In genomic region chr6:127120787-127121636, GRCh38 we compare ENCODE assay signal across 8 cellular contexts. TPM values are rescaled to one million over a fixed set of nuclear protein-coding genes. Genes with fewer than 3 reads are reported as not detected.
DNase-seq lines count a peak whose midpoint lies in the region; ATAC-seq, FAIRE-seq and TF ChIP-seq lines count a peak whose summit lies in the region.

No MANE protein-coding gene starts in this region.

- H3K27me3 ChIP-seq in stomach = peaks cover 10 to 69% (median 42%) of the 10 kb centered on the region in 3 donors

- TF ChIP-seq EP300 in stomach (IDR thresholded peaks at IDR 0.05) = no peak

- H3K36me3 Mint-ChIP-seq in naive B cell = no peaks in the 10 kb centered on the region

- H3K4me1 ChIP-seq in stomach = peaks cover 23 to 41% (median 37%) of the 10 kb centered on the region in 4 donors

- ATAC-seq in GM21367 (IDR thresholded peaks at IDR 0.05; ENCODE audit: unreplicated experiment) (peak; percentile 93), naive B cell (ENCODE audit: low read depth in 2 of 2) (peak; percentile 63 to 71)

- intact Hi-C loops in stomach (cut with DNase I; ENCODE audit: low total_unique reads) = no loop called here

- DNase-seq in D721Med (ENCODE audit: insufficient read length, low spot score) (no peak), HK-2 (ENCODE audit: unreplicated experiment) (peak; percentile 77), NOMO-1 treated with dmso at 0.1 percent for 144 hours (lab: John Stamatoyannopoulos, UW; ENCODE audit: unreplicated experiment) (peak; percentile 71), activated T-cell treated with anti-CD3 and anti-CD28 coated beads for 1 hour (ENCODE audit: low read depth) (peak; percentile 31), fibroblast of gingiva (ENCODE audit: low read depth) (peak; percentile 73), naive B cell (peak; percentile 29), stomach (peak; percentile 68)

- H3K27me3 Mint-ChIP-seq in naive B cell = peaks cover 50 to 74% (median 72%) of the 10 kb centered on the region in 3 donors

- H3K4me1 Mint-ChIP-seq in naive B cell = peaks cover 25 to 37% (median 27%) of the 10 kb centered on the region in 3 donors

- FAIRE-seq in D721Med (lab: Jason Lieb, UNC) = peak; percentile 77

- TF ChIP-seq POLR2A in stomach (IDR thresholded peaks at IDR 0.05) = no peak

- H3K9me3 ChIP-seq in stomach = no peaks in the 10 kb centered on the region

- peak overlapping the region; percentile 57 to 61 (median 60) for H3K4me3 ChIP-seq in stomach

- H3K4me3 Mint-ChIP-seq in naive B cell = peak overlapping the region; percentile 20 to 83 (median 62)

- H3K9me3 Mint-ChIP-seq in naive B cell = no peaks in the 10 kb centered on the region

- WGBS in stomach, 5 donors = 4 to 9% (median 5%) methylated on average over 34 to 35 of the region's 35 CpGs

- H3K27ac ChIP-seq in stomach = peak overlapping the region in 4 of 5 donors; percentile 62 to 89 (median 74)

- TF ChIP-seq CTCF in D721Med (IDR thresholded peaks at IDR 0.05; ENCODE audit: insufficient read depth, missing control alignments) (peak; percentile 98), stomach (IDR thresholded peaks at IDR 0.05) (peak in 5 of 7 experiments; percentile 43 to 70 (median 60))

- no peaks in the 10 kb centered on the region for H3K36me3 ChIP-seq in stomach

- H3K27ac Mint-ChIP-seq in naive B cell = no peak overlapping the region

RNA-seq across cellular contexts. Expression of gene RSPO3, which starts 2.5 kb away (rescaled TPM):
- polyA plus RNA-seq in naive B cell (ENCODE audit: low read depth in 6 of 6) = not detected
- 10 to 100 TPM in 1 of 5 donors, 1 to 10 TPM in 4; 2.0 to 59.5 (median 8.4) TPM for total RNA-seq in stomach
- polyA plus RNA-seq in stomach = 10 to 100 TPM in 1 of 3 donors, 1 to 10 TPM in 2; 4.9 to 15.4 (median 5.2) TPM

Comparison
In these comparisons a context has a peak if more than half of its experiments do, and no peak if none do; other contexts are left out.
1. RNA of gene RSPO3, which starts 2.5 kb away (polyA plus RNA-seq): 4.9 to 15.4 TPM in stomach; not detected in naive B cell; every median in the first group is over 4 times any median in the second.